21 cellular contexts compared by ENCODE assay signal in the genomic region with DNA sequence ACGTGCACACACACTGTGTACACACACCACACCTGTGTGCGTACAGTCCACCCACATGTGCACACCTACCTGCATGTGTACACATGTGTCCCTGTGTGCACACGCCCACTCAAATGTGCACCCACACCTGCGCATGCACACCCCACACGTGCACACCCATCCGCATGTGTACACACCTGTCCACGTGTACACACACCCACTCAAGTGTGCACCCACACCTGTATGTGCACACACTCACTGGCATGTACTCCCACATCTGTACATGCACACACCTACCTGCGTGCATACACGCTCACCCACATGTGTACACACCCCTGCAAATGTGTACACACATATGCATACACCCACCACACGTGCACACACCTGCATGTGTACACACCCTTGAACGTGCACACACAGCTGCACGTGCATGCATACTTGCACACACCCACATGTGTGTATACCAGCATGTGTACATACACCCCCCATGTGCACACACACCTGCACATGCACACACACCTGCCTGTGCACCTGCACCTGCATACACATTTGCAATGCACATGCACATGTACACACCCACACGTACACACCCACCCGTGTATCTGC. TPM values are rescaled to one million over a fixed set of nuclear protein-coding genes. Genes with fewer than 3 reads are reported as not detected.
"Had no signal": no experiment of that assay in that cellular context is flagged by ENCODE, and none has a peak within 500 bp of the region (broad histone marks: within the 10 kb centered on the region; RNA-seq: fewer than 3 reads in every experiment).

No MANE protein-coding gene starts in this region.

- ATAC-seq: esophagus mucosa; gastrocnemius medialis; left lobe of liver; naive thymus-derived CD4-positive, alpha-beta T cell; stimulated activated naive B cell treated with anti-CD40 and anti-IgM and Interleukin-4, amounts not matched to agents 10 μg/mL and 1 μg/mL and 100 μg/mL, for 72 hours; stimulated activated naive CD8-positive, alpha-beta T cell treated with anti-CD3 and anti-CD28 coated beads, Interleukin-15, amount 100 ng/mL, for 72 hours had no signal

- H3K9me3 ChIP-seq: gastrocnemius medialis, heart right ventricle, neutrophil, sigmoid colon, thoracic aorta, transverse colon had no signal

- H3K4me3 ChIP-seq: coronary artery, gastrocnemius medialis, heart right ventricle, sigmoid colon, skin epidermis, thoracic aorta, transverse colon had no signal

- DNase-seq: effector CD4-positive, alpha-beta T cell; endodermal cell; gastrocnemius medialis; heart right ventricle; islet precursor cell; mammary epithelial cell; naive thymus-derived CD4-positive, alpha-beta T cell; nephron progenitor cell; sigmoid colon; stimulated activated CD4-positive, alpha-beta T cell treated with anti-CD3 and anti-CD28 coated beads, Interleukin-2, amount 100 ng/mL, for 24 hours; stimulated activated CD4-positive, alpha-beta T cell treated with anti-CD3 and anti-CD28 coated beads, Interleukin-4, amount 100 ng/mL, for 4 hours; stimulated activated naive B cell treated with anti-CD40 and anti-IgM and Interleukin-4, amounts not matched to agents 10 μg/mL and 1 μg/mL and 100 μg/mL, for 72 hours; stimulated activated naive CD8-positive, alpha-beta T cell treated with anti-CD3 and anti-CD28 coated beads, Interleukin-15, amount 100 ng/mL, for 72 hours; transverse colon had no signal

- H3K27me3 ChIP-seq: gastrocnemius medialis, heart right ventricle, neutrophil, sigmoid colon, transverse colon had no signal

- H3K27ac ChIP-seq: coronary artery, gastrocnemius medialis, heart right ventricle, neutrophil, sigmoid colon, skin epidermis, thoracic aorta, transverse colon had no signal

RNA-seq across cellular contexts. Expression of a gene that starts 31.4 kb away (rescaled TPM):
- total RNA-seq: mononuclear cell had no signal
- polyA plus RNA-seq: mammary epithelial cell; naive thymus-derived CD4-positive, alpha-beta T cell had no signal
